In genomic region chr19:39596911-39597310, GRCh38 we compare ENCODE assay signal across 36 cellular contexts. TPM values are rescaled to one million over a fixed set of nuclear protein-coding genes. Genes with fewer than 3 reads are reported as not detected.
"Had no signal": no experiment of that assay in that cellular context is flagged by ENCODE, and none has a peak within 500 bp of the region (broad histone marks: within the 10 kb centered on the region; RNA-seq: fewer than 3 reads in every experiment).

No MANE protein-coding gene starts in this region.

- DNase-seq: activated CD4-positive, alpha-beta T cell treated with anti-CD3 and anti-CD28 coated beads for 36 hours; activated CD4-positive, alpha-beta T cell treated with anti-CD3 and anti-CD28 coated beads, Interleukin-2, amount 10 ng/mL, durations not matched to agents 7 days and 5 days; activated CD4-positive, alpha-beta T cell treated with anti-CD3 and anti-CD28 coated beads, Interleukin-2, amount 50 U/mL, for 48 hours; activated CD8-positive, alpha-beta memory T cell treated with anti-CD3 and anti-CD28 coated beads, Interleukin-2, amount 50 U/mL, for 4 hours; activated gamma-delta T cell treated with Interleukin-2 at 50 U/mL for 16 hours; activated naive CD4-positive, alpha-beta T cell treated with anti-CD3 and anti-CD28 coated beads for 36 hours; activated T-cell treated with anti-CD3 and anti-CD28 coated beads for 4 hours; activated T-cell treated with anti-CD3 and anti-CD28 coated beads, Interleukin-2, amount 50 U/mL, for 4 hours; adrenal gland; caudate nucleus; Karpas-422; MG63; NCI-H1048; NCI-H1105 treated with DMSO at 0.1 percent for 48 hours; NCI-H1436; NCI-H1694; NCI-H1930; NCI-H2081 treated with DMSO at 0.1 percent for 48 hours; NCI-H226; NCI-H446 treated with DMSO at 0.1 percent for 48 hours; NCI-H524; NCI-H69; Peyer's patch; SHP77; SJCRH30 had no signal

- H3K4me3 Mint-ChIP-seq: activated CD4-positive, alpha-beta T cell treated with anti-CD3 and anti-CD28 coated beads for 36 hours; activated CD4-positive, alpha-beta T cell treated with anti-CD3 and anti-CD28 coated beads, Interleukin-2, amount 10 ng/mL, durations not matched to agents 7 days and 5 days; activated naive CD4-positive, alpha-beta T cell treated with anti-CD3 and anti-CD28 coated beads for 36 hours; activated T-cell treated with anti-CD3 and anti-CD28 coated beads, Interleukin-2, amount 50 U/mL, for 4 hours; activated T-helper 1 cell treated with anti-CD3 and anti-CD28 coated beads, Interleukin-12 subunit alpha, Interleukin-12 subunit beta, Interleukin-2, Interleukin-4 antibody, amounts not matched to agents 30 ng/mL and 10 ng/mL and 1 ng/mL, durations not matched to agents 14 hours and 24 hours and 36 hours; brain; T-helper 1 cell treated with Interleukin-12 subunit alpha and Interleukin-12 subunit beta and Interleukin-4 antibody, amounts not matched to agents 30 μg/mL and 1 μg/mL, for 36 hours; T-helper 2 cell treated with Interferon-gamma antibody and Interleukin-4, amounts not matched to agents 5 μg/mL and 100 μg/mL, for 36 hours; WTC11 had no signal

- H3K27ac Mint-ChIP-seq: activated CD4-positive, alpha-beta T cell treated with anti-CD3 and anti-CD28 coated beads for 36 hours; activated CD4-positive, alpha-beta T cell treated with anti-CD3 and anti-CD28 coated beads, Interleukin-2, amount 10 ng/mL, durations not matched to agents 7 days and 5 days; activated naive CD4-positive, alpha-beta T cell treated with anti-CD3 and anti-CD28 coated beads for 36 hours; activated naive CD4-positive, alpha-beta T cell treated with anti-CD3 and anti-CD28 coated beads, Interleukin-2, amount 50 U/mL, for 72 hours; activated T-helper 1 cell treated with anti-CD3 and anti-CD28 coated beads, Interleukin-12 subunit alpha, Interleukin-12 subunit beta, Interleukin-2, Interleukin-4 antibody, amounts not matched to agents 30 ng/mL and 10 ng/mL and 1 ng/mL, durations not matched to agents 14 hours and 24 hours and 36 hours; brain; T-helper 1 cell treated with Interleukin-12 subunit alpha and Interleukin-12 subunit beta and Interleukin-4 antibody, amounts not matched to agents 30 μg/mL and 1 μg/mL, for 36 hours; T-helper 2 cell treated with Interferon-gamma antibody and Interleukin-4, amounts not matched to agents 5 μg/mL and 100 μg/mL, for 36 hours; WTC11 had no signal

- ATAC-seq: activated CD4-positive, alpha-beta T cell treated with anti-CD3 and anti-CD28 coated beads for 36 hours; activated CD4-positive, CD25-positive, alpha-beta regulatory T cell treated with anti-CD3 and anti-CD28 coated beads, Interleukin-2, amount 50 U/mL, for 24 hours; activated naive CD4-positive, alpha-beta T cell treated with anti-CD3 and anti-CD28 coated beads, Interleukin-2, amount 50 U/mL, for 72 hours; activated T-cell treated with anti-CD3 and anti-CD28 coated beads, Interleukin-2, amount 50 U/mL, for 4 hours; WTC11 had no signal

- H3K4me1 Mint-ChIP-seq: activated CD4-positive, alpha-beta T cell treated with anti-CD3 and anti-CD28 coated beads for 36 hours; activated CD4-positive, alpha-beta T cell treated with anti-CD3 and anti-CD28 coated beads, Interleukin-2, amount 10 ng/mL, durations not matched to agents 7 days and 5 days; brain; WTC11 had no signal

- H3K36me3 Mint-ChIP-seq: activated naive CD4-positive, alpha-beta T cell treated with anti-CD3 and anti-CD28 coated beads, Interleukin-2, amount 50 U/mL, for 72 hours; brain; WTC11 had no signal

- H3K9me3 Mint-ChIP-seq: activated naive CD4-positive, alpha-beta T cell treated with anti-CD3 and anti-CD28 coated beads for 36 hours had no signal

- FAIRE-seq: bronchial epithelial cell, colon, TTC549 had no signal

RNA-seq across cellular contexts. Expression of gene LGALS13, which starts 5.4 kb away (rescaled TPM):
- total RNA-seq: activated CD4-positive, alpha-beta T cell treated with anti-CD3 and anti-CD28 coated beads for 36 hours; activated CD4-positive, alpha-beta T cell treated with anti-CD3 and anti-CD28 coated beads, Interleukin-2, amount 10 ng/mL, durations not matched to agents 7 days and 5 days; activated naive CD4-positive, alpha-beta T cell treated with anti-CD3 and anti-CD28 coated beads for 36 hours; activated naive CD4-positive, alpha-beta T cell treated with anti-CD3 and anti-CD28 coated beads, Interleukin-2, amount 50 U/mL, for 72 hours; activated T-cell treated with anti-CD3 and anti-CD28 coated beads, Interleukin-2, amount 50 U/mL, for 4 hours; activated T-helper 1 cell treated with anti-CD3 and anti-CD28 coated beads, Interleukin-12 subunit alpha, Interleukin-12 subunit beta, Interleukin-2, Interleukin-4 antibody, amounts not matched to agents 30 ng/mL and 10 ng/mL and 1 ng/mL, durations not matched to agents 14 hours and 24 hours and 36 hours; adrenal gland; bronchial epithelial cell; cerebellum; Peyer's patch; SJCRH30; WTC11 had no signal
- polyA plus RNA-seq: adrenal gland had no signal

RNA-seq across cellular contexts. Expression of gene LGALS16, which starts 58.8 kb away (rescaled TPM):
- total RNA-seq: activated CD4-positive, alpha-beta T cell treated with anti-CD3 and anti-CD28 coated beads for 36 hours; activated CD4-positive, alpha-beta T cell treated with anti-CD3 and anti-CD28 coated beads, Interleukin-2, amount 10 ng/mL, durations not matched to agents 7 days and 5 days; activated naive CD4-positive, alpha-beta T cell treated with anti-CD3 and anti-CD28 coated beads for 36 hours; activated naive CD4-positive, alpha-beta T cell treated with anti-CD3 and anti-CD28 coated beads, Interleukin-2, amount 50 U/mL, for 72 hours; activated T-cell treated with anti-CD3 and anti-CD28 coated beads, Interleukin-2, amount 50 U/mL, for 4 hours; activated T-helper 1 cell treated with anti-CD3 and anti-CD28 coated beads, Interleukin-12 subunit alpha, Interleukin-12 subunit beta, Interleukin-2, Interleukin-4 antibody, amounts not matched to agents 30 ng/mL and 10 ng/mL and 1 ng/mL, durations not matched to agents 14 hours and 24 hours and 36 hours; adrenal gland; bronchial epithelial cell; cerebellum; Peyer's patch; SJCRH30; WTC11 had no signal
- polyA plus RNA-seq: adrenal gland had no signal
